In the genomic region with DNA sequence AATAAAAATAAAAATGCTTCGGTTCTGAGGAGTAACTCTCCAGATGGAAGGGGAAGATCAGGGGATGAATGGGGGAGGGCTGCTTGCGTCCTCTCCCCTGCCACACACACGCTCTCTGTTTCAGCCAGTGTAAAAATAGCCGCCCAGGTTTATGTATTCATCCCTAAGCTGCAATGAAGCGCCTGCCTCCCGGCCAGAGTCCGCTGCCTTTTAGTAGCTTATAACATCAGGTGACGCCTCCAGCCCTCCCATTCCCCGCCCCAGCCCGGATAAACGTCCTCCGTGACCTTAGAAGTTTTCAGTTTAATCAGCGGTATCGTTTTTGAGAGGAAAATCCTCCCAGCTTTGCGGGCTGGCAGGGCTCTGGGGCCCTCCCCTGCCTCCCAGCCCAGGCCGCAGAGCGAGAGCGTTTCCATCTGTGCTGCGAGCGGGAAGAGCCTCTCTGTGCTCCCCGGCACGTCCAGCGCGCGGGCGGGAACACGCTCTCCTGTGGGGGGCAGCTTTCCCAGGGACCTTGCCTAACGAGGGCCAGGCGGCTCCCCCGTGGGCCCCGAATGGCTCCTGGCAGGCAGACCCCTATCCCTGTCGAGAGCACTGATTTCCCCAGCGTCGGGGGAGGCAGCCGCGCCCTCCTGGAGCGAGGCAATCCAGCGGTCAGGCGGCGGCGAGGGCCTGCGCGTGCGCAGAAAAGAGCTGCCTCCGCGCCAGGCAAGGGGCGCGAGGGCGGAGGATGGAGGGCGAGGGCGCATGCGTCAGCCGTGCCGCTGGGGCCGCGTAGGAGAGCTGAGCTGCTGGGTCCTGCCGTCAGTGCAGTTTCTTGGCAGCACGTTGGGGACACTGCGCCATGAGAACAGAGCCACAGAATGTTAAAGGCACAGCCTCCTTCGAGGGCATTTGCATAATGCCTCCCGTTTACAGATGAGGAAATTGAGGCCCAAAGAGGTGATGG, we compare ENCODE assay signal across 8 cellular contexts.
A peak's percentile ranks its signal among the peaks of the same experiment; 100 is the strongest.
DNase-seq lines count a peak whose midpoint lies in the region; ATAC-seq and TF ChIP-seq lines count a peak whose summit lies in the region.

No MANE protein-coding gene starts in this region.

- H3K27ac ChIP-seq in VCaP: peak overlapping the region; percentile 95

- no peaks in the 10 kb centered on the region for H3K36me3 Mint-ChIP-seq in chondrocyte (ENCODE audit: low read depth)

- H3K4me1 Mint-ChIP-seq in chondrocyte (ENCODE audit: low read depth): peaks cover 67% of the 10 kb centered on the region

- ATAC-seq in HG03159 (IDR thresholded peaks at IDR 0.05; ENCODE audit: unreplicated experiment) (peak; percentile 75), left lobe of liver (peak; percentile 82)

- peak; percentile 93 for DNase-seq in activated gamma-delta T cell treated with Interleukin-2 at 50 U/mL for 16 hours
- DNase-seq in activated gamma-delta T cell (lab: John Stamatoyannopoulos, UW): no peak
- peak; percentile 97 for DNase-seq in chondrocyte (ENCODE audit: low spot score)
- peak; percentile 96 for DNase-seq in left lobe of liver (ENCODE audit: low spot score)
- peak; percentile 93 for DNase-seq in stimulated activated CD4-positive, alpha-beta T cell treated with anti-CD3 and anti-CD28 coated beads, Interleukin-4, amount 100 ng/mL, for 1 hour
- DNase-seq in SIG-M5 (lab: John Stamatoyannopoulos, UW): no peak

- peak overlapping the region; percentile 74 for H3K4me3 Mint-ChIP-seq in chondrocyte (ENCODE audit: unreplicated experiment)

- TF ChIP-seq CTCF in VCaP (conservative IDR thresholded peaks at IDR 0.05) (no peak), chondrocyte (IDR thresholded peaks at IDR 0.05) (peak; percentile 63)

- no peaks in the 10 kb centered on the region for H3K9me3 Mint-ChIP-seq in chondrocyte (ENCODE audit: low read depth)

- peak overlapping the region; percentile 95 for H3K27ac Mint-ChIP-seq in chondrocyte (ENCODE audit: unreplicated experiment)

- no peaks in the 10 kb centered on the region for H3K27me3 Mint-ChIP-seq in chondrocyte (ENCODE audit: low read depth)

Comparison
In these comparisons a context has a peak if more than half of its experiments do, and no peak if none do; other contexts are left out.
1. DNase-seq: peak in activated gamma-delta T cell treated with Interleukin-2 at 50 U/mL for 16 hours (single experiment), chondrocyte (single experiment), left lobe of liver (single experiment) and stimulated activated CD4-positive, alpha-beta T cell treated with anti-CD3 and anti-CD28 coated beads, Interleukin-4, amount 100 ng/mL, for 1 hour (single experiment); none in activated gamma-delta T cell (single experiment) and SIG-M5 (single experiment).